2 cellular contexts compared by ENCODE assay signal in genomic region chr19:33245948-33246728, GRCh38.
TF ChIP-seq lines count a peak whose summit lies in the region.

No MANE protein-coding gene starts in this region.

TF ChIP-seq in HEK293, 187 proteins besides CTCF, POLR2A, EP300 and RAD21:
- TF ChIP-seq HOXA7 (CRISPR knock-in tag; IDR thresholded peaks at IDR 0.05; ENCODE audit: borderline replicate concordance) (0 out of 2 replicates have a peak, but pooled peaks have one; percentile 11), ZNF580 (tag by site-specific recombination; IDR thresholded peaks at IDR 0.05) (no peak), ZNF560 (tag by site-specific recombination; IDR thresholded peaks at IDR 0.05; ENCODE audit: borderline replicate concordance) (peak; percentile 42; the same call in 1 of the 2 replicates), ZNF24 (tag by site-specific recombination; IDR thresholded peaks at IDR 0.05) (no peak), ZFP41 (tag by site-specific recombination; IDR thresholded peaks at IDR 0.05; ENCODE audit: borderline replicate concordance) (no peak), SETDB1 (IDR thresholded peaks at IDR 0.05; ENCODE audit: insufficient read length, low read length) (peak; percentile 69), ZSCAN4 (tag by site-specific recombination; IDR thresholded peaks at IDR 0.05) (peak; percentile 83), ZNF2 (tag by site-specific recombination; IDR thresholded peaks at IDR 0.05) (0 out of 2 replicates have a peak, but pooled peaks have one; percentile 16), PATZ1 (tag by site-specific recombination; IDR thresholded peaks at IDR 0.05) (no peak)
- TF ChIP-seq, protein P1, sequence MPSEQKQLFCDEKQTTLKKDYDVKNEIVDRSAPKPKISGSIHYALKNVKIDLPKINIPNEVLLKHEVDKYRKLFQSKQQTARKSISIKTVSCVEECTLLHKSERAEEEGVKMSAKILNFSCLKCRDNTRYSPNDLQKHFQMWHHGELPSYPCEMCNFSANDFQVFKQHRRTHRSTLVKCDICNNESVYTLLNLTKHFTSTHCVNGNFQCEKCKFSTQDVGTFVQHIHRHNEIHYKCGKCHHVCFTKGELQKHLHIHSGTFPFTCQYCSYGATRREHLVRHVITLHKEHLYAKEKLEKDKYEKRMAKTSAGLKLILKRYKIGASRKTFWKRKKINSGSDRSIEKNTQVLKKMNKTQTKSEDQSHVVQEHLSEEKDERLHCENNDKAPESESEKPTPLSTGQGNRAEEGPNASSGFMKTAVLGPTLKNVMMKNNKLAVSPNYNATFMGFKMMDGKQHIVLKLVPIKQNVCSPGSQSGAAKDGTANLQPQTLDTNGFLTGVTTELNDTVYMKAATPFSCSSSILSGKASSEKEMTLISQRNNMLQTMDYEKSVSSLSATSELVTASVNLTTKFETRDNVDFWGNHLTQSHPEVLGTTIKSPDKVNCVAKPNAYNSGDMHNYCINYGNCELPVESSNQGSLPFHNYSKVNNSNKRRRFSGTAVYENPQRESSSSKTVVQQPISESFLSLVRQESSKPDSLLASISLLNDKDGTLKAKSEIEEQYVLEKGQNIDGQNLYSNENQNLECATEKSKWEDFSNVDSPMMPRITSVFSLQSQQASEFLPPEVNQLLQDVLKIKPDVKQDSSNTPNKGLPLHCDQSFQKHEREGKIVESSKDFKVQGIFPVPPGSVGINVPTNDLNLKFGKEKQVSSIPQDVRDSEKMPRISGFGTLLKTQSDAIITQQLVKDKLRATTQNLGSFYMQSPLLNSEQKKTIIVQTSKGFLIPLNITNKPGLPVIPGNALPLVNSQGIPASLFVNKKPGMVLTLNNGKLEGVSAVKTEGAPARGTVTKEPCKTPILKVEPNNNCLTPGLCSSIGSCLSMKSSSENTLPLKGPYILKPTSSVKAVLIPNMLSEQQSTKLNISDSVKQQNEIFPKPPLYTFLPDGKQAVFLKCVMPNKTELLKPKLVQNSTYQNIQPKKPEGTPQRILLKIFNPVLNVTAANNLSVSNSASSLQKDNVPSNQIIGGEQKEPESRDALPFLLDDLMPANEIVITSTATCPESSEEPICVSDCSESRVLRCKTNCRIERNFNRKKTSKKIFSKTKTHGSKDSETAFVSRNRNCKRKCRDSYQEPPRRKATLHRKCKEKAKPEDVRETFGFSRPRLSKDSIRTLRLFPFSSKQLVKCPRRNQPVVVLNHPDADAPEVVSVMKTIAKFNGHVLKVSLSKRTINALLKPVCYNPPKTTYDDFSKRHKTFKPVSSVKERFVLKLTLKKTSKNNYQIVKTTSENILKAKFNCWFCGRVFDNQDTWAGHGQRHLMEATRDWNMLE (tag by site-specific recombination; conservative IDR thresholded peaks at IDR 0.05; ENCODE audit: low read depth), result no peak
- TF ChIP-seq, protein P2, sequence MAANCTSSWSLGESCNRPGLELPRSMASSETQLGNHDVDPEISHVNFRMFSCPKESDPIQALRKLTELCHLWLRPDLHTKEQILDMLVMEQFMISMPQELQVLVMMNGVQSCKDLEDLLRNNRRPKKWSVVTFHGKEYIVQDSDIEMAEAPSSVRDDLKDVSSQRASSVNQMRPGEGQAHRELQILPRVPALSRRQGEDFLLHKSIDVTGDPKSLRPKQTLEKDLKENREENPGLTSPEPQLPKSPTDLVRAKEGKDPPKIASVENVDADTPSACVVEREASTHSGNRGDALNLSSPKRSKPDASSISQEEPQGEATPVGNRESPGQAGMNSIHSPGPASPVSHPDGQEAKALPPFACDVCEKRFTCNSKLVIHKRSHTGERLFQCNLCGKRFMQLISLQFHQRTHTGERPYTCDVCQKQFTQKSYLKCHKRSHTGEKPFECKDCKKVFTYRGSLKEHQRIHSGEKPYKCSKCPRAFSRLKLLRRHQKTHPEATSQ (tag by site-specific recombination; IDR thresholded peaks at IDR 0.05), result no peak

TF ChIP-seq in HepG2, 621 proteins besides CTCF, POLR2A, EP300 and RAD21 (continues in another document):
- TF ChIP-seq, protein P3, sequence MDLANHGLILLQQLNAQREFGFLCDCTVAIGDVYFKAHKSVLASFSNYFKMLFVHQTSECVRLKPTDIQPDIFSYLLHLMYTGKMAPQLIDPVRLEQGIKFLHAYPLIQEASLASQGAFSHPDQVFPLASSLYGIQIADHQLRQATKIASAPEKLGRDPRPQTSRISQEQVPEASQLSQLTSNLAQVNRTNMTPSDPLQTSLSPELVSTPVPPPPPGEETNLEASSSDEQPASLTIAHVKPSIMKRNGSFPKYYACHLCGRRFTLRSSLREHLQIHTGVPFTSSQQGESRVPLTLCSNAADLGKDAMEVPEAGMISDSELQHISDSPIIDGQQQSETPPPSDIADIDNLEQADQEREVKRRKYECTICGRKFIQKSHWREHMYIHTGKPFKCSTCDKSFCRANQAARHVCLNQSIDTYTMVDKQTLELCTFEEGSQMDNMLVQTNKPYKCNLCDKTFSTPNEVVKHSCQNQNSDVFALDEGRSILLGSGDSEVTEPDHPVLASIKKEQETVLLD (CRISPR knock-in tag; IDR thresholded peaks at IDR 0.05; ENCODE audit: low read depth), result no peak
- TF ChIP-seq CHD4 (IDR thresholded peaks at IDR 0.05; ENCODE audit: borderline replicate concordance, low read length) (peak; percentile 65), SSRP1 (CRISPR knock-in tag; IDR thresholded peaks at IDR 0.05) (no peak), MNT (IDR thresholded peaks at IDR 0.05) (peak; percentile 96), ZNF703 (CRISPR knock-in tag; IDR thresholded peaks at IDR 0.05; ENCODE audit: borderline replicate concordance) (no peak), ISX (CRISPR knock-in tag; conservative IDR thresholded peaks at IDR 0.05) (no peak), RCOR2 (CRISPR knock-in tag; IDR thresholded peaks at IDR 0.05) (no peak), MYC (CRISPR knock-in tag; IDR thresholded peaks at IDR 0.05; ENCODE audit: borderline replicate concordance) (peak; percentile 7; the same call in 1 of the 2 replicates), THYN1 (CRISPR knock-in tag; IDR thresholded peaks at IDR 0.05; ENCODE audit: borderline replicate concordance, low read depth) (no peak), ARNT (IDR thresholded peaks at IDR 0.05) (no peak), MYNN (CRISPR knock-in tag; IDR thresholded peaks at IDR 0.05; ENCODE audit: low read depth) (no peak), MLX (CRISPR knock-in tag; IDR thresholded peaks at IDR 0.05) (no peak), ZNF441 (CRISPR knock-in tag; IDR thresholded peaks at IDR 0.05; ENCODE audit: borderline replicate concordance) (no peak), SAP130 (CRISPR knock-in tag; IDR thresholded peaks at IDR 0.05; ENCODE audit: low read depth) (no peak), ADNP (CRISPR knock-in tag; IDR thresholded peaks at IDR 0.05) (peak; percentile 57; the same call in 1 of the 2 replicates), ZNF550 (CRISPR knock-in tag; IDR thresholded peaks at IDR 0.05; ENCODE audit: borderline replicate concordance) (no peak), FOXC1 (CRISPR knock-in tag; IDR thresholded peaks at IDR 0.05; ENCODE audit: borderline replicate concordance) (0 out of 2 replicates have a peak, but pooled peaks have one; percentile 34), ZBTB3 (CRISPR knock-in tag; IDR thresholded peaks at IDR 0.05; ENCODE audit: borderline replicate concordance, low read depth) (no peak), ZNF782 (CRISPR knock-in tag; IDR thresholded peaks at IDR 0.05; ENCODE audit: borderline replicate concordance) (no peak), SRSF1 (optimal IDR thresholded peaks at IDR 0.05; ENCODE audit: low read depth, low read length) (no peak), NR3C1 (CRISPR knock-in tag; IDR thresholded peaks at IDR 0.05) (no peak), TSC22D2 (CRISPR knock-in tag; IDR thresholded peaks at IDR 0.05; ENCODE audit: borderline replicate concordance) (no peak), ESRRA (CRISPR knock-in tag; IDR thresholded peaks at IDR 0.05; ENCODE audit: low read depth) (no peak), ZNF556 (CRISPR knock-in tag; IDR thresholded peaks at IDR 0.05; ENCODE audit: borderline replicate concordance) (no peak), FOXO1 (CRISPR knock-in tag; IDR thresholded peaks at IDR 0.05) (no peak), SETDB1 (CRISPR knock-in tag; IDR thresholded peaks at IDR 0.05; ENCODE audit: borderline replicate concordance) (peak; percentile 87; the same call in 1 of the 2 replicates), MED8 (CRISPR knock-in tag; IDR thresholded peaks at IDR 0.05; ENCODE audit: insufficient replicate concordance) (no peak), ZNF552 (CRISPR knock-in tag; IDR thresholded peaks at IDR 0.05; ENCODE audit: borderline replicate concordance) (no peak), PLRG1 (conservative IDR thresholded peaks at IDR 0.05) (no peak), ZKSCAN8 (CRISPR knock-in tag; IDR thresholded peaks at IDR 0.05; ENCODE audit: borderline replicate concordance) (no peak), ZNF674 (CRISPR knock-in tag; IDR thresholded peaks at IDR 0.05; ENCODE audit: low read depth) (no peak), ZFP62 (CRISPR knock-in tag; IDR thresholded peaks at IDR 0.05) (no peak), SMYD3 (CRISPR knock-in tag; IDR thresholded peaks at IDR 0.05) (no peak), ZNF331 (CRISPR knock-in tag; IDR thresholded peaks at IDR 0.05) (no peak), WIZ (CRISPR knock-in tag; IDR thresholded peaks at IDR 0.05) (no peak)
- TF ChIP-seq, protein P4, sequence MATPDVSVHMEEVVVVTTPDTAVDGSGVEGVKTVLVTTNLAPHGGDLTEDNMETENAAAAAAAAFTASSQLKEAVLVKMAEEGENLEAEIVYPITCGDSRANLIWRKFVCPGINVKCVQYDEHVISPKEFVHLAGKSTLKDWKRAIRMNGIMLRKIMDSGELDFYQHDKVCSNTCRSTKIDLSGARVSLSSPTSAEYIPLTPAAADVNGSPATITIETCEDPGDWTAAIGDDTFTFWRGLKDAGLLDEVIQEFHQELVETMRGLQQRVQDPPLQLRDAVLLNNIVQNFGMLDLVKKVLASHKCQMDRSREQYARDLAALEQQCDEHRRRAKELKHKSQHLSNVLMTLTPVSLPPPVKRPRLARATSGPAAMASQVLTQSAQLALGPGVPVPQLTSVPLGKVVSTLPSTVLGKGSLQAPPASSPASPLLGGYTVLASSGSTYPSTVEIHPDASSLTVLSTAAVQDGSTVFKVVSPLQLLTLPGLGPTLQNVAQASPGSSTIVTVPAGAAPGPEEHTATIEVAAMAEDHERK (CRISPR knock-in tag; IDR thresholded peaks at IDR 0.05; ENCODE audit: low read depth), result no peak
- TF ChIP-seq, protein P5, sequence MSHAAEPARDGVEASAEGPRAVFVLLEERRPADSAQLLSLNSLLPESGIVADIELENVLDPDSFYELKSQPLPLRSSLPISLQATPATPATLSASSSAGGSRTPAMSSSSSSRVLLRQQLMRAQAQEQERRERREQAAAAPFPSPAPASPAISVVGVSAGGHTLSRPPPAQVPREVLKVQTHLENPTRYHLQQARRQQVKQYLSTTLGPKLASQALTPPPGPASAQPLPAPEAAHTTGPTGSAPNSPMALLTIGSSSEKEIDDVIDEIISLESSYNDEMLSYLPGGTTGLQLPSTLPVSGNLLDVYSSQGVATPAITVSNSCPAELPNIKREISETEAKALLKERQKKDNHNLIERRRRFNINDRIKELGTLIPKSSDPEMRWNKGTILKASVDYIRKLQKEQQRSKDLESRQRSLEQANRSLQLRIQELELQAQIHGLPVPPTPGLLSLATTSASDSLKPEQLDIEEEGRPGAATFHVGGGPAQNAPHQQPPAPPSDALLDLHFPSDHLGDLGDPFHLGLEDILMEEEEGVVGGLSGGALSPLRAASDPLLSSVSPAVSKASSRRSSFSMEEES (CRISPR knock-in tag; IDR thresholded peaks at IDR 0.05), result no peak
- TF ChIP-seq, protein P6, sequence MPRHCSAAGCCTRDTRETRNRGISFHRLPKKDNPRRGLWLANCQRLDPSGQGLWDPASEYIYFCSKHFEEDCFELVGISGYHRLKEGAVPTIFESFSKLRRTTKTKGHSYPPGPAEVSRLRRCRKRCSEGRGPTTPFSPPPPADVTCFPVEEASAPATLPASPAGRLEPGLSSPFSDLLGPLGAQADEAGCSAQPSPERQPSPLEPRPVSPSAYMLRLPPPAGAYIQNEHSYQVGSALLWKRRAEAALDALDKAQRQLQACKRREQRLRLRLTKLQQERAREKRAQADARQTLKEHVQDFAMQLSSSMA (CRISPR knock-in tag; IDR thresholded peaks at IDR 0.05), result no peak
- TF ChIP-seq, protein P7, sequence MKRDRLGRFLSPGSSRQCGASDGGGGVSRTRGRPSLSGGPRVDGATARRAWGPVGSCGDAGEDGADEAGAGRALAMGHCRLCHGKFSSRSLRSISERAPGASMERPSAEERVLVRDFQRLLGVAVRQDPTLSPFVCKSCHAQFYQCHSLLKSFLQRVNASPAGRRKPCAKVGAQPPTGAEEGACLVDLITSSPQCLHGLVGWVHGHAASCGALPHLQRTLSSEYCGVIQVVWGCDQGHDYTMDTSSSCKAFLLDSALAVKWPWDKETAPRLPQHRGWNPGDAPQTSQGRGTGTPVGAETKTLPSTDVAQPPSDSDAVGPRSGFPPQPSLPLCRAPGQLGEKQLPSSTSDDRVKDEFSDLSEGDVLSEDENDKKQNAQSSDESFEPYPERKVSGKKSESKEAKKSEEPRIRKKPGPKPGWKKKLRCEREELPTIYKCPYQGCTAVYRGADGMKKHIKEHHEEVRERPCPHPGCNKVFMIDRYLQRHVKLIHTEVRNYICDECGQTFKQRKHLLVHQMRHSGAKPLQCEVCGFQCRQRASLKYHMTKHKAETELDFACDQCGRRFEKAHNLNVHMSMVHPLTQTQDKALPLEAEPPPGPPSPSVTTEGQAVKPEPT (CRISPR knock-in tag; IDR thresholded peaks at IDR 0.05; ENCODE audit: low read depth), result no peak
- TF ChIP-seq, protein P8, sequence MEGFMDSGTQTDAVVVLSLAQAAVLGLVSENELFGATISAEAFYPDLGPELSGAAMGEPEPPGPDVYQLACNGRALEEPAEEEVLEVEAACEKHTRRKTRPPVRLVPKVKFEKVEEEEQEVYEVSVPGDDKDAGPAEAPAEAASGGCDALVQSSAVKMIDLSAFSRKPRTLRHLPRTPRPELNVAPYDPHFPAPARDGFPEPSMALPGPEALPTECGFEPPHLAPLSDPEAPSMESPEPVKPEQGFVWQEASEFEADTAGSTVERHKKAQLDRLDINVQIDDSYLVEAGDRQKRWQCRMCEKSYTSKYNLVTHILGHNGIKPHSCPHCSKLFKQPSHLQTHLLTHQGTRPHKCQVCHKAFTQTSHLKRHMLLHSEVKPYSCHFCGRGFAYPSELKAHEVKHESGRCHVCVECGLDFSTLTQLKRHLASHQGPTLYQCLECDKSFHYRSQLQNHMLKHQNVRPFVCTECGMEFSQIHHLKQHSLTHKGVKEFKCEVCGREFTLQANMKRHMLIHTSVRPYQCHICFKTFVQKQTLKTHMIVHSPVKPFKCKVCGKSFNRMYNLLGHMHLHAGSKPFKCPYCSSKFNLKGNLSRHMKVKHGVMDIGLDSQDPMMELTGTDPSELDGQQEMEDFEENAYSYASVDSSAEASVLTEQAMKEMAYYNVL (CRISPR knock-in tag; IDR thresholded peaks at IDR 0.05; ENCODE audit: borderline replicate concordance), result no peak
